11 cellular contexts compared by ENCODE assay signal in genomic region chr12:92785563-92785950, GRCh38.
DNase-seq lines count a peak whose midpoint lies in the region; ATAC-seq, FAIRE-seq and TF ChIP-seq lines count a peak whose summit lies in the region.
"Had no signal": no experiment of that assay in that cellular context is flagged by ENCODE, and none has a peak within 500 bp of the region (broad histone marks: within the 10 kb centered on the region; RNA-seq: fewer than 3 reads in every experiment).

No MANE protein-coding gene starts in this region.

- in situ Hi-C loops in GM23248 (cut with MboI): no loop called here
- in situ Hi-C loops in GM12878 (cut with MboI): loop anchor here (10.0 kb wide), 1 partner anchor 1309 kb away; no protein-coding TSS in a partner anchor

- H2AFZ ChIP-seq in GM23248 (no peak overlapping the region), Karpas-422 (ENCODE audit: low read length) (no peak overlapping the region), GM12878 (ENCODE audit: control insufficient read depth, low read depth, low read length) (no peak overlapping the region)

- WGBS in GM23248 (ENCODE audit: low coverage in 1 of 2, low lambda C conversion rate in 2 of 2, missing lambda C conversion rate in 2 of 2), 2 experiments: 48 to 50% methylated on average over 1 of the region's 1 CpG
- WGBS in GM12878 (ENCODE audit: insufficient coverage, insufficient replicate concordance, low lambda C conversion rate, missing lambda C conversion rate): 100% methylated on average over 1 of the region's 1 CpG

- H3K36me3 ChIP-seq in GM23248 (ENCODE audit: low read depth): 0 out of 2 replicates have a peak, but pooled peaks cover 7% of the 10 kb centered on the region
- H3K36me3 ChIP-seq in Karpas-422 (ENCODE audit: insufficient read depth, low read length): peaks cover 2% of the 10 kb centered on the region; the same call in 1 of the 2 replicates
- H3K36me3 ChIP-seq in GM12878 (ENCODE audit: control insufficient read depth in 2 of 2, insufficient read depth in 2 of 2, low read length in 1 of 2): peaks cover 2 to 5% of the 10 kb centered on the region in 2 experiments; a peak in 2 of 4 replicates
- H3K36me3 ChIP-seq in skeletal muscle tissue (ENCODE audit: control insufficient read depth in 3 of 3, insufficient read depth in 3 of 3, low read length in 3 of 3): peaks cover 0 to 5% (median 0%) of the 10 kb centered on the region in 3 donors

- peaks cover 20% of the 10 kb centered on the region for H3F3A ChIP-seq in GM23248 (ENCODE audit: insufficient read depth)

- no TSS peak for BruUV-seq in GM12878 (replicated peaks; lab: Mats Ljungman, UMichigan)

- no peak overlapping the region for H3K4me3 ChIP-seq in GM23248
- no peak overlapping the region for H3K4me3 ChIP-seq in Karpas-422 (ENCODE audit: low read length)
- no peak overlapping the region for H3K4me3 ChIP-seq in GM12878
- no peak overlapping the region for H3K4me3 ChIP-seq in skeletal muscle tissue (ENCODE audit: low read length in 3 of 3)
- H3K4me3 ChIP-seq: MG63 had no signal

- DNase-seq in GM23248: no peak
- DNase-seq in Karpas-422: no peak
- no peak for DNase-seq in GM12878 (ENCODE audit: low read depth, low spot score)
- DNase-seq in NOMO-1 (lab: John Stamatoyannopoulos, UW; ENCODE audit: unreplicated experiment in 2 of 2): no peak
- DNase-seq in activated naive CD4-positive, alpha-beta T cell (lab: John Stamatoyannopoulos, UW): no peak
- DNase-seq: GOT3; MG63; NK-92 treated with Interleukin-12 subunit alpha and Interleukin-12 subunit beta, amount 100 ng/mL, for 24 hours had no signal

- H3K27ac ChIP-seq in GM23248: 0 out of 2 replicates have a peak overlapping the region, but pooled peaks have one; percentile 9
- H3K27ac ChIP-seq in Karpas-422 (ENCODE audit: low read length): peak overlapping the region; percentile 28; the same call in 1 of the 2 replicates
- no peak overlapping the region for H3K27ac ChIP-seq in GM12878 (ENCODE audit: control insufficient read depth, insufficient read depth)
- peak overlapping the region; percentile 39 for H3K27ac ChIP-seq in skeletal muscle tissue (ENCODE audit: low read depth, low read length)
- H3K27ac ChIP-seq: KMS-11 had no signal

- no peak for TF ChIP-seq RAD21 in GM12878 (IDR thresholded peaks at IDR 0.05; ENCODE audit: insufficient read depth, low read depth, low read length)

- peak overlapping the region; percentile 23 for H3K4me2 ChIP-seq in GM23248 (ENCODE audit: unreplicated experiment)
- H3K4me2 ChIP-seq in Karpas-422 (ENCODE audit: low read depth, low read length, poor library complexity, severe bottlenecking): peak overlapping the region; percentile 14
- no peak overlapping the region for H3K4me2 ChIP-seq in GM12878 (ENCODE audit: control insufficient read depth, insufficient read depth)
- H3K4me2 ChIP-seq: KMS-11 had no signal

- intact Hi-C loops in GM12878 (cut with micrococcal nuclease; ENCODE audit: unreplicated experiment): loop anchor here (1.0 to 5.0 kb wide), 5 partner anchors 142 to 1317 kb away; partner anchors contain the start of gene EEA1

- H4K20me1 ChIP-seq in GM23248 (ENCODE audit: insufficient read depth) (no peaks in the 10 kb centered on the region), Karpas-422 (ENCODE audit: insufficient read depth, low read depth, low read length) (no peaks in the 10 kb centered on the region), GM12878 (ENCODE audit: control insufficient read depth, insufficient read depth) (no peaks in the 10 kb centered on the region)

- H3K9me2 ChIP-seq in GM23248 (ENCODE audit: insufficient read depth): no peaks in the 10 kb centered on the region
- no peaks in the 10 kb centered on the region for H3K9me2 ChIP-seq in Karpas-422 (replicated peaks; ENCODE audit: insufficient read depth, low read length)

- CTCF ChIA-PET in GM12878 (lab: Yijun Ruan, JAX): interaction anchor here (0.6 to 6.0 kb wide), 35 partner anchors 9 to 1605 kb away, joined by 3 to 37 read pairs (median 4); no protein-coding TSS in a partner anchor

- TF ChIP-seq CTCF in GM12878 (IDR thresholded peaks at IDR 0.05 in 2 of 3, conservative IDR thresholded peaks at IDR 0.05 in 1 of 3; ENCODE audit: control insufficient read depth in 2 of 3, extremely low read depth in 1 of 3, insufficient read depth in 1 of 3, low read depth in 3 of 3, low read length in 3 of 3): no peak

- ATAC-seq in GM12878 (0 out of 3 replicates have a peak, but pooled peaks have one; percentile 15), HG02763 (IDR thresholded peaks at IDR 0.05; ENCODE audit: unreplicated experiment) (no peak)

- H3K27me3 ChIP-seq in GM23248 (replicated peaks; ENCODE audit: insufficient read depth) (no peaks in the 10 kb centered on the region), Karpas-422 (ENCODE audit: low read length) (no peaks in the 10 kb centered on the region), GM12878 (replicated peaks in 1 of 2; ENCODE audit: control insufficient read depth in 2 of 2, insufficient read depth in 2 of 2, low read length in 1 of 2) (no peaks in the 10 kb centered on the region), skeletal muscle tissue (ENCODE audit: control insufficient read depth in 3 of 3, insufficient read depth in 3 of 3, low read length in 3 of 3) (no peaks in the 10 kb centered on the region)
- H3K27me3 ChIP-seq: MG63 had no signal

- no peaks in the 10 kb centered on the region for H3K9me3 ChIP-seq in GM23248 (ENCODE audit: low read depth)
- no peaks in the 10 kb centered on the region for H3K9me3 ChIP-seq in Karpas-422 (ENCODE audit: low read length)
- H3K9me3 ChIP-seq in GM12878 (replicated peaks; ENCODE audit: control insufficient read depth, insufficient read depth, low read length): no peaks in the 10 kb centered on the region
- H3K9me3 ChIP-seq in skeletal muscle tissue (ENCODE audit: control insufficient read depth in 3 of 3, low read length in 3 of 3): no peaks in the 10 kb centered on the region
- H3K9me3 ChIP-seq: MG63 had no signal

- peaks cover 19% of the 10 kb centered on the region; the same call in 1 of the 2 replicates for H3K79me2 ChIP-seq in GM23248 (ENCODE audit: insufficient read depth)
- H3K79me2 ChIP-seq in Karpas-422 (ENCODE audit: low read length): 0 out of 2 replicates have a peak, but pooled peaks cover 3% of the 10 kb centered on the region
- no peaks in the 10 kb centered on the region for H3K79me2 ChIP-seq in GM12878 (ENCODE audit: control insufficient read depth, insufficient read depth, low read length)

- H3K4me1 ChIP-seq in GM23248 (ENCODE audit: insufficient read depth) (peaks cover 32% of the 10 kb centered on the region), Karpas-422 (ENCODE audit: low read length) (peaks cover 20% of the 10 kb centered on the region), GM12878 (ENCODE audit: control insufficient read depth, insufficient read depth, low read length) (peaks cover 2% of the 10 kb centered on the region; the same call in 1 of the 2 replicates), skeletal muscle tissue (ENCODE audit: control insufficient read depth in 3 of 3, insufficient read depth in 3 of 3, low read length in 3 of 3) (peaks cover 5 to 11% (median 9%) of the 10 kb centered on the region in 3 donors)

- RAD21 ChIA-PET in GM12878 (lab: Charles Lee; ENCODE audit: unreplicated experiment): interaction anchor here (0.7 to 4.2 kb wide), 21 partner anchors 9 to 1317 kb away, joined by 3 to 26 read pairs (median 3); no protein-coding TSS in a partner anchor

- SMC1A ChIA-PET in GM12878 (lab: Charles Lee; ENCODE audit: uncharacterized antibody, unreplicated experiment): interaction anchor here (0.6 to 4.2 kb wide), 36 partner anchors 8 to 1404 kb away, joined by 3 to 30 read pairs (median 4); partner anchors contain the start of gene PLEKHG7

- H3K9ac ChIP-seq in GM23248 (no peak overlapping the region), Karpas-422 (ENCODE audit: low read length) (no peak overlapping the region), GM12878 (ENCODE audit: control insufficient read depth, insufficient read depth, low read length) (no peak overlapping the region), skeletal muscle tissue (ENCODE audit: low read depth in 1 of 3, low read length in 3 of 3) (no peak overlapping the region)
- H3K9ac ChIP-seq: KMS-11 had no signal

- FAIRE-seq in GM12878 (lab: Jason Lieb, UNC): no peak

- no peak for TF ChIP-seq EP300 in GM12878 (IDR thresholded peaks at IDR 0.05; ENCODE audit: borderline replicate concordance in 1 of 2, control insufficient read depth in 1 of 2, low read depth in 2 of 2, low read length in 2 of 2)

- POLR2A ChIA-PET in GM12878 (lab: Charles Lee): no interaction called here

- TF ChIP-seq POLR2A in GM12878 (IDR thresholded peaks at IDR 0.05; ENCODE audit: low read depth, low read length): no peak

TF ChIP-seq in GM12878, 131 proteins besides CTCF, POLR2A, EP300 and RAD21 (continues in another document):
- no peak for TF ChIP-seq NR2C2 (IDR thresholded peaks at IDR 0.05; ENCODE audit: borderline replicate concordance, control insufficient read depth, insufficient read length, low read depth)
- TF ChIP-seq SMC3 (IDR thresholded peaks at IDR 0.05; ENCODE audit: borderline replicate concordance, low read length): no peak
- TF ChIP-seq ZNF687 (IDR thresholded peaks at IDR 0.05): no peak
- no peak for TF ChIP-seq FOS (IDR thresholded peaks at IDR 0.05; ENCODE audit: borderline replicate concordance, extremely low read depth, insufficient read length)
